12 cellular contexts compared by ENCODE assay signal in genomic region chr2:25312958-25313710, GRCh38. TPM values are rescaled to one million over a fixed set of nuclear protein-coding genes. Genes with fewer than 3 reads are reported as not detected.
DNase-seq lines count a peak whose midpoint lies in the region; ATAC-seq, FAIRE-seq and TF ChIP-seq lines count a peak whose summit lies in the region.
"Had no signal": no experiment of that assay in that cellular context is flagged by ENCODE, and none has a peak within 500 bp of the region (broad histone marks: within the 10 kb centered on the region; RNA-seq: fewer than 3 reads in every experiment).

No MANE protein-coding gene starts in this region.

- TF ChIP-seq CTCF in mesothelial cell of epicardium (IDR thresholded peaks at IDR 0.05; ENCODE audit: unreplicated experiment) (no peak), type B pancreatic cell (conservative IDR thresholded peaks at IDR 0.05) (no peak)

- H3K4me1 Mint-ChIP-seq in mesothelial cell of epicardium (peaks cover 33% of the 10 kb centered on the region), type B pancreatic cell (ENCODE audit: unreplicated experiment) (peaks cover 27% of the 10 kb centered on the region)

- H3K4me3 Mint-ChIP-seq in mesothelial cell of epicardium (no peak overlapping the region), type B pancreatic cell (no peak overlapping the region)

- no peak for FAIRE-seq in GM19239 (lab: Jason Lieb, UNC)
- FAIRE-seq: islet of Langerhans had no signal

- DNase-seq in left ventricle myocardium superior (peak; percentile 14), Right ventricle myocardium inferior (ENCODE audit: missing footprints) (no peak), mesothelial cell of epicardium (ENCODE audit: low spot score in 2 of 2, unreplicated experiment in 2 of 2) (no peak), type B pancreatic cell (ENCODE audit: extremely low spot score, unreplicated experiment) (no peak), GM19239 (ENCODE audit: insufficient read length, low spot score) (no peak), NCI-H446 (lab: John Stamatoyannopoulos, UW) (no peak)
- DNase-seq in activated T-cell treated with anti-CD3 and anti-CD28 coated beads, Interleukin-2, amount 50 U/mL, for 48 hours: peak; percentile 62 to 64
- DNase-seq: GF-D8, Kasumi-1, SHP77 treated with DMSO at 0.1 percent for 48 hours had no signal

- peaks cover 3% of the 10 kb centered on the region for H3K36me3 Mint-ChIP-seq in mesothelial cell of epicardium
- H3K36me3 Mint-ChIP-seq in type B pancreatic cell: peaks cover 10% of the 10 kb centered on the region

- H3K27me3 Mint-ChIP-seq in mesothelial cell of epicardium (ENCODE audit: low read depth): no peaks in the 10 kb centered on the region
- no peaks in the 10 kb centered on the region for H3K27me3 Mint-ChIP-seq in type B pancreatic cell

- H3K27ac Mint-ChIP-seq in mesothelial cell of epicardium (peak overlapping the region; percentile 59), type B pancreatic cell (peak overlapping the region; percentile 21)

- ATAC-seq in left ventricle myocardium superior: no peak
- ATAC-seq in Right ventricle myocardium inferior: no peak
- ATAC-seq in GM21825 (IDR thresholded peaks at IDR 0.05; ENCODE audit: unreplicated experiment): no peak

- intact Hi-C loops in left ventricle myocardium superior (cut with micrococcal nuclease) (no loop called here), Right ventricle myocardium inferior (cut with DNase I) (loop anchor here (2.0 to 5.0 kb wide), 2 partner anchors 20 to 64 kb away; no protein-coding TSS in a partner anchor)

- no peaks in the 10 kb centered on the region for H3K9me3 Mint-ChIP-seq in mesothelial cell of epicardium
- H3K9me3 Mint-ChIP-seq in type B pancreatic cell: no peaks in the 10 kb centered on the region

RNA-seq across cellular contexts. Expression of gene DNMT3A, which starts 28.6 kb away (rescaled TPM):
- total RNA-seq in left ventricle myocardium superior (21.1 TPM), Right ventricle myocardium inferior (18.6 TPM), mesothelial cell of epicardium (210 to 219 TPM (median 215 TPM) in 3 replicates), type B pancreatic cell (ENCODE audit: low replicate concordance) (97.6 and 139 TPM in 2 replicates)

Comparison
In these comparisons a context has a peak if more than half of its experiments do, and no peak if none do; other contexts are left out.
1. DNase-seq: peak in left ventricle myocardium superior (single experiment) and activated T-cell treated with anti-CD3 and anti-CD28 coated beads, Interleukin-2, amount 50 U/mL, for 48 hours (2 of 2); none in Right ventricle myocardium inferior (single experiment), mesothelial cell of epicardium (0 of 2), type B pancreatic cell (single experiment), GM19239 (single experiment) and NCI-H446 (0 of 2).